In the genomic region with DNA sequence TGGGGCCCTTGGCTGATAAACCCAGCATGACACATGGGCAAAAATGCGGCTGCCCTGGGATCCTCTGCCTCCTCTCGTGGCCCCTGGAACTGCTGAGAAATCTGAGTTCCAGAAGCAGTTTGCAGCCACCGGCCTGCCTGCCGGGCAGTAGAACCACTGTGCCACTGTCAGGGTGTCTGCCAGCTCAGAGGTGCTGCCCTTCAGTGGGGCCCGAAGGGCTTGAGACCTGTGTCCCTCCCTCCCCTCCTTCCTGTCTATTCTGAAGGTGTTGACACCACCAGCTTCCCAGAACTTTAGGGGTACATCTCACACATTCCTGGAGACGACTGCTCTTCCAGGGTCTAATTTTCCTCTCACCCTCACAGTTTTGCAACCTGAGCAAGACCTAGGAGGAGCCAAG, we compare ENCODE assay signal across 17 cellular contexts.
DNase-seq lines count a peak whose midpoint lies in the region; ATAC-seq and TF ChIP-seq lines count a peak whose summit lies in the region.
"Had no signal": no experiment of that assay in that cellular context is flagged by ENCODE, and none has a peak within 500 bp of the region (broad histone marks: within the 10 kb centered on the region; RNA-seq: fewer than 3 reads in every experiment).

No MANE protein-coding gene starts in this region.

- intact Hi-C loops in activated naive CD4-positive, alpha-beta T cell treated with anti-CD3 and anti-CD28 coated beads for 36 hours (cut with micrococcal nuclease): loop anchor here (1.0 kb wide), 2 partner anchors 13 to 32 kb away; no protein-coding TSS in a partner anchor
- intact Hi-C loops in activated T-helper 1 cell treated with anti-CD3 and anti-CD28 coated beads, Interleukin-12 subunit alpha, Interleukin-12 subunit beta, Interleukin-2, Interleukin-4 antibody, amounts not matched to agents 30 ng/mL and 10 ng/mL and 1 ng/mL, durations not matched to agents 14 hours and 24 hours and 36 hours (cut with micrococcal nuclease): no loop called here
- intact Hi-C loops in lower lobe of right lung (cut with DNase I): no loop called here

- TF ChIP-seq CTCF in lower lobe of right lung (IDR thresholded peaks at IDR 0.05): no peak

- WGBS in thymus: 96% methylated on average over 6 of the region's 6 CpGs

- H3K4me1 ChIP-seq in lower lobe of right lung (peaks cover 8% of the 10 kb centered on the region), thymus (ENCODE audit: control insufficient read depth, insufficient read depth, low read length) (peaks cover 10% of the 10 kb centered on the region)

- H3K9me3 ChIP-seq in lower lobe of right lung: no peaks in the 10 kb centered on the region
- no peaks in the 10 kb centered on the region for H3K9me3 ChIP-seq in thymus (ENCODE audit: control insufficient read depth)

- peaks cover 76% of the 10 kb centered on the region for H3K4me1 Mint-ChIP-seq in activated naive CD4-positive, alpha-beta T cell treated with anti-CD3 and anti-CD28 coated beads for 36 hours (ENCODE audit: low read depth)
- H3K4me1 Mint-ChIP-seq in activated T-helper 1 cell treated with anti-CD3 and anti-CD28 coated beads, Interleukin-12 subunit alpha, Interleukin-12 subunit beta, Interleukin-2, Interleukin-4 antibody, amounts not matched to agents 30 ng/mL and 10 ng/mL and 1 ng/mL, durations not matched to agents 14 hours and 24 hours and 36 hours (ENCODE audit: low read depth): peaks cover 66% of the 10 kb centered on the region

- DNase-seq in activated naive CD4-positive, alpha-beta T cell treated with anti-CD3 and anti-CD28 coated beads for 36 hours: peak; percentile 14
- DNase-seq in activated naive CD4-positive, alpha-beta T cell treated with anti-CD3 and anti-CD28 coated beads, Interleukin-2, amount 50 U/mL, for 16 hours: no peak
- DNase-seq in activated T-helper 1 cell treated with anti-CD3 and anti-CD28 coated beads, Interleukin-12 subunit alpha, Interleukin-12 subunit beta, Interleukin-2, Interleukin-4 antibody, amounts not matched to agents 30 ng/mL and 10 ng/mL and 1 ng/mL, durations not matched to agents 14 hours and 24 hours and 36 hours (ENCODE audit: low spot score): no peak
- DNase-seq in lower lobe of right lung (no peak), NCI-H1930 (lab: John Stamatoyannopoulos, UW) (no peak)
- no peak for DNase-seq in stimulated activated naive CD4-positive, alpha-beta T cell treated with Interleukin-2 at 50 U/mL for 16 hours (lab: John Stamatoyannopoulos, UW)
- DNase-seq: DMS79; endodermal cell; heart right ventricle; mesendoderm; NCI-H1417; NCI-H526 treated with DMSO at 0.1 percent for 48 hours; SHP77 treated with DMSO at 0.1 percent for 48 hours; stimulated activated CD4-positive, alpha-beta T cell treated with anti-CD3 and anti-CD28 coated beads, Interleukin-12 subunit alpha, Interleukin-12 subunit beta, amount 100 ng/mL, for 4 hours; trophoblast cell had no signal

- H3K4me3 Mint-ChIP-seq in activated naive CD4-positive, alpha-beta T cell treated with anti-CD3 and anti-CD28 coated beads for 36 hours: peak overlapping the region; percentile 5
- H3K4me3 Mint-ChIP-seq in activated T-helper 1 cell treated with anti-CD3 and anti-CD28 coated beads, Interleukin-12 subunit alpha, Interleukin-12 subunit beta, Interleukin-2, Interleukin-4 antibody, amounts not matched to agents 30 ng/mL and 10 ng/mL and 1 ng/mL, durations not matched to agents 14 hours and 24 hours and 36 hours: peak overlapping the region; percentile 38
- H3K4me3 Mint-ChIP-seq: endodermal cell had no signal

- no peaks in the 10 kb centered on the region for H3K36me3 ChIP-seq in lower lobe of right lung
- no peaks in the 10 kb centered on the region for H3K36me3 ChIP-seq in thymus (ENCODE audit: control insufficient read depth, insufficient read depth)
- H3K36me3 ChIP-seq: heart right ventricle had no signal

- H3K9me3 Mint-ChIP-seq in activated naive CD4-positive, alpha-beta T cell treated with anti-CD3 and anti-CD28 coated beads for 36 hours: peaks cover 1% of the 10 kb centered on the region
- H3K9me3 Mint-ChIP-seq in activated T-helper 1 cell treated with anti-CD3 and anti-CD28 coated beads, Interleukin-12 subunit alpha, Interleukin-12 subunit beta, Interleukin-2, Interleukin-4 antibody, amounts not matched to agents 30 ng/mL and 10 ng/mL and 1 ng/mL, durations not matched to agents 14 hours and 24 hours and 36 hours: peaks cover 3% of the 10 kb centered on the region
- H3K9me3 Mint-ChIP-seq: endodermal cell had no signal

- no peaks in the 10 kb centered on the region for H3K36me3 Mint-ChIP-seq in activated naive CD4-positive, alpha-beta T cell treated with anti-CD3 and anti-CD28 coated beads for 36 hours (ENCODE audit: low read depth)
- peaks cover 9% of the 10 kb centered on the region for H3K36me3 Mint-ChIP-seq in activated T-helper 1 cell treated with anti-CD3 and anti-CD28 coated beads, Interleukin-12 subunit alpha, Interleukin-12 subunit beta, Interleukin-2, Interleukin-4 antibody, amounts not matched to agents 30 ng/mL and 10 ng/mL and 1 ng/mL, durations not matched to agents 14 hours and 24 hours and 36 hours (ENCODE audit: low read depth)

- H3K27ac ChIP-seq in lower lobe of right lung: peak overlapping the region; percentile 61
- peak overlapping the region; percentile 64 for H3K27ac ChIP-seq in thymus (ENCODE audit: low read depth)

- H3K27me3 ChIP-seq in lower lobe of right lung (ENCODE audit: low read depth) (no peaks in the 10 kb centered on the region), thymus (ENCODE audit: control insufficient read depth, insufficient read depth) (no peaks in the 10 kb centered on the region)
- H3K27me3 ChIP-seq: heart right ventricle had no signal

- H3K4me3 ChIP-seq in lower lobe of right lung: no peak overlapping the region
- no peak overlapping the region for H3K4me3 ChIP-seq in thymus (ENCODE audit: low read length)
- H3K4me3 ChIP-seq: heart right ventricle had no signal

- ATAC-seq in lower lobe of right lung: no peak
- ATAC-seq in GM21723 (IDR thresholded peaks at IDR 0.05; ENCODE audit: unreplicated experiment): no peak

- no peaks in the 10 kb centered on the region for H3K27me3 Mint-ChIP-seq in activated naive CD4-positive, alpha-beta T cell treated with anti-CD3 and anti-CD28 coated beads for 36 hours (ENCODE audit: low read depth)
- H3K27me3 Mint-ChIP-seq in activated T-helper 1 cell treated with anti-CD3 and anti-CD28 coated beads, Interleukin-12 subunit alpha, Interleukin-12 subunit beta, Interleukin-2, Interleukin-4 antibody, amounts not matched to agents 30 ng/mL and 10 ng/mL and 1 ng/mL, durations not matched to agents 14 hours and 24 hours and 36 hours (ENCODE audit: insufficient read depth): peaks cover 9% of the 10 kb centered on the region

- H3K27ac Mint-ChIP-seq in activated naive CD4-positive, alpha-beta T cell treated with anti-CD3 and anti-CD28 coated beads for 36 hours: peak overlapping the region; percentile 82
- H3K27ac Mint-ChIP-seq in activated T-helper 1 cell treated with anti-CD3 and anti-CD28 coated beads, Interleukin-12 subunit alpha, Interleukin-12 subunit beta, Interleukin-2, Interleukin-4 antibody, amounts not matched to agents 30 ng/mL and 10 ng/mL and 1 ng/mL, durations not matched to agents 14 hours and 24 hours and 36 hours: peak overlapping the region; percentile 85
- H3K27ac Mint-ChIP-seq: endodermal cell had no signal

- CTCF ChIA-PET in activated naive CD4-positive, alpha-beta T cell treated with anti-CD3 and anti-CD28 coated beads for 36 hours (lab: Charles Lee): interaction anchor here (0.6 kb wide), 1 partner anchor 419 kb away, joined by 3 read pairs; no protein-coding TSS in a partner anchor
